13 cellular contexts compared by ENCODE assay signal in genomic region chr2:187566266-187566665, GRCh38. TPM values are rescaled to one million over a fixed set of nuclear protein-coding genes. Genes with fewer than 3 reads are reported as not detected.
"Had no signal": no experiment of that assay in that cellular context is flagged by ENCODE, and none has a peak within 500 bp of the region (broad histone marks: within the 10 kb centered on the region; RNA-seq: fewer than 3 reads in every experiment).

No MANE protein-coding gene starts in this region.

- H3K36me3 Mint-ChIP-seq: activated naive CD4-positive, alpha-beta T cell treated with anti-CD3 and anti-CD28 coated beads, Interleukin-2, amount 10 ng/mL, durations not matched to agents 7 days and 5 days; neural progenitor cell had no signal

- H3K9me3 ChIP-seq: adrenal gland, colonic mucosa, thyroid gland, vagina had no signal

- H3K4me3 Mint-ChIP-seq: activated naive CD4-positive, alpha-beta T cell treated with anti-CD3 and anti-CD28 coated beads, Interleukin-2, amount 10 ng/mL, durations not matched to agents 7 days and 5 days; neural progenitor cell had no signal

- H3K4me1 Mint-ChIP-seq: activated naive CD4-positive, alpha-beta T cell treated with anti-CD3 and anti-CD28 coated beads, Interleukin-2, amount 10 ng/mL, durations not matched to agents 7 days and 5 days; neural progenitor cell had no signal

- H3K4me1 ChIP-seq: adrenal gland, colonic mucosa, thyroid gland, vagina had no signal

- H3K9ac ChIP-seq: neural progenitor cell had no signal

- H3K27ac Mint-ChIP-seq: activated naive CD4-positive, alpha-beta T cell treated with anti-CD3 and anti-CD28 coated beads, Interleukin-2, amount 10 ng/mL, durations not matched to agents 7 days and 5 days; activated T-helper 2 cell treated with anti-CD3 and anti-CD28 coated beads, Interferon-gamma antibody, Interleukin-2, Interleukin-4, amounts not matched to agents 10 μg/mL and 5 μg/mL and 100 μg/mL, durations not matched to agents 14 hours and 24 hours and 36 hours; neural progenitor cell had no signal

- H3K4me3 ChIP-seq: adrenal gland, colonic mucosa, neural progenitor cell, skin epidermis, thyroid gland, vagina had no signal

- H3K27me3 Mint-ChIP-seq: activated naive CD4-positive, alpha-beta T cell treated with anti-CD3 and anti-CD28 coated beads, Interleukin-2, amount 10 ng/mL, durations not matched to agents 7 days and 5 days had no signal

- H3K36me3 ChIP-seq: adrenal gland, colonic mucosa, neural progenitor cell, thyroid gland, vagina had no signal

- H3K4me2 ChIP-seq: neural progenitor cell had no signal

- H3K27me3 ChIP-seq: adrenal gland, colonic mucosa, thyroid gland, vagina had no signal

- H3K9me3 Mint-ChIP-seq: activated naive CD4-positive, alpha-beta T cell treated with anti-CD3 and anti-CD28 coated beads, Interleukin-2, amount 10 ng/mL, durations not matched to agents 7 days and 5 days; activated T-helper 2 cell treated with anti-CD3 and anti-CD28 coated beads, Interferon-gamma antibody, Interleukin-2, Interleukin-4, amounts not matched to agents 10 μg/mL and 5 μg/mL and 100 μg/mL, durations not matched to agents 14 hours and 24 hours and 36 hours; neural progenitor cell had no signal

- DNase-seq: activated CD4-positive, alpha-beta T cell treated with anti-CD3 and anti-CD28 coated beads, Interleukin-2, amount 50 U/mL, for 1 hour; activated naive CD4-positive, alpha-beta T cell treated with anti-CD3 and anti-CD28 coated beads, Interleukin-2, amount 10 ng/mL, durations not matched to agents 7 days and 5 days; activated T-cell treated with anti-CD3 and anti-CD28 coated beads for 4 hours; adrenal gland; colonic mucosa; midbrain; posterior cingulate gyrus; thyroid gland had no signal

- H3K27ac ChIP-seq: adrenal gland, colonic mucosa, neural progenitor cell, skin epidermis, thyroid gland, vagina had no signal

RNA-seq across cellular contexts. Expression of gene TFPI, which starts 12.0 kb away (rescaled TPM):
- total RNA-seq: activated CD8-positive, alpha-beta memory T cell treated with anti-CD3 and anti-CD28 coated beads for 36 hours had no signal
